In the genomic region with DNA sequence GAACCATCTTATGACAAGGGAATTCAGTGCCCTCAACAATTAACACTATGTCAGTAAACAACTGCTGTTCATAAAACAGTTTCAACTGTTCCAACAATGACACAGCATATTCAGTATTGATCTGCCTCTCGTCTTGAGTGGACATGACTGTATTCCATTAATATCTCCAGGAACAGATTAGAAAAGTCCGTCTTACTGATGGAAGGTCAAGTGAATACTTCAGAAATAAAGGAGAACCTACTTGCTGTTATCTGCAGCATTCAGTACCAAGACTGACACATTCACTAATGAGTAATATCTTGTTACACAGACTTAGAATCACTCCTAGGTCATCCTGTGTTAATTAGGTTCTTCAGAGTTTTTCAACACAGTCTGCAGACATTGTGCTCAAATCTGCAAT, we compare ENCODE assay signal across 9 cellular contexts. TPM values are rescaled to one million over a fixed set of nuclear protein-coding genes. Genes with fewer than 3 reads are reported as not detected.
DNase-seq lines count a peak whose midpoint lies in the region; ATAC-seq and TF ChIP-seq lines count a peak whose summit lies in the region.
"Had no signal": no experiment of that assay in that cellular context is flagged by ENCODE, and none has a peak within 500 bp of the region (broad histone marks: within the 10 kb centered on the region; RNA-seq: fewer than 3 reads in every experiment).

No MANE protein-coding gene starts in this region.

- no peak for TF ChIP-seq POLR2A in gastrocnemius medialis (IDR thresholded peaks at IDR 0.05)

- in situ Hi-C loops in gastrocnemius medialis (cut with MboI; ENCODE audit: low sequenced_read_pairs in 4 of 4) = no loop called here

- H3K9me3 Mint-ChIP-seq in activated CD8-positive, alpha-beta T cell treated with anti-CD3 and anti-CD28 coated beads for 36 hours = no peaks in the 10 kb centered on the region
- no peaks in the 10 kb centered on the region for H3K9me3 Mint-ChIP-seq in activated CD8-positive, alpha-beta T cell treated with anti-CD3 and anti-CD28 coated beads, Interleukin-2, amount 10 ng/mL, durations not matched to agents 7 days and 5 days (ENCODE audit: insufficient read depth)

- H3K4me3 Mint-ChIP-seq in activated CD8-positive, alpha-beta T cell treated with anti-CD3 and anti-CD28 coated beads for 36 hours = no peak overlapping the region
- H3K4me3 Mint-ChIP-seq in activated CD8-positive, alpha-beta T cell treated with anti-CD3 and anti-CD28 coated beads, Interleukin-2, amount 10 ng/mL, durations not matched to agents 7 days and 5 days = no peak overlapping the region

- H3K27me3 Mint-ChIP-seq in activated CD8-positive, alpha-beta T cell treated with anti-CD3 and anti-CD28 coated beads for 36 hours = no peaks in the 10 kb centered on the region
- H3K27me3 Mint-ChIP-seq in activated CD8-positive, alpha-beta T cell treated with anti-CD3 and anti-CD28 coated beads, Interleukin-2, amount 10 ng/mL, durations not matched to agents 7 days and 5 days (ENCODE audit: low read depth) = no peaks in the 10 kb centered on the region

- POLR2A ChIA-PET in activated CD8-positive, alpha-beta T cell treated with anti-CD3 and anti-CD28 coated beads for 36 hours (lab: Charles Lee) = interaction anchor here (1.2 kb wide), 1 partner anchor 11 kb away, joined by 6 read pairs; no protein-coding TSS in a partner anchor
- POLR2A ChIA-PET in activated CD8-positive, alpha-beta T cell treated with anti-CD3 and anti-CD28 coated beads, Interleukin-2, amount 10 ng/mL, durations not matched to agents 7 days and 5 days (lab: Charles Lee) = interaction anchor here (0.7 to 0.8 kb wide), 2 partner anchors 12 to 233 kb away, joined by 3 read pairs; a partner anchor contains a TSS

- ATAC-seq in activated CD8-positive, alpha-beta T cell treated with anti-CD3 and anti-CD28 coated beads for 36 hours = peak; percentile 61
- no peak for ATAC-seq in activated CD8-positive, alpha-beta T cell treated with anti-CD3 and anti-CD28 coated beads, Interleukin-2, amount 10 ng/mL, durations not matched to agents 7 days and 5 days
- peak; percentile 43 to 47 for ATAC-seq in gastrocnemius medialis

- peaks cover 0 to 6% of the 10 kb centered on the region in 2 donors for H3K36me3 ChIP-seq in gastrocnemius medialis

- H3K27ac Mint-ChIP-seq in activated CD8-positive, alpha-beta T cell treated with anti-CD3 and anti-CD28 coated beads for 36 hours = no peak overlapping the region
- H3K27ac Mint-ChIP-seq in activated CD8-positive, alpha-beta T cell treated with anti-CD3 and anti-CD28 coated beads, Interleukin-2, amount 10 ng/mL, durations not matched to agents 7 days and 5 days = no peak overlapping the region

- no peaks in the 10 kb centered on the region for H3K27me3 ChIP-seq in gastrocnemius medialis

- H3K4me3 ChIP-seq in epithelial cell of esophagus (ENCODE audit: low read length) (no peak overlapping the region), gastrocnemius medialis (peak overlapping the region; percentile 15 to 34 (median 26))

- peaks cover 94% of the 10 kb centered on the region in 2 donors for H3K4me1 ChIP-seq in gastrocnemius medialis

- intact Hi-C loops in activated CD8-positive, alpha-beta T cell treated with anti-CD3 and anti-CD28 coated beads for 36 hours (cut with micrococcal nuclease) = no loop called here
- intact Hi-C loops in gastrocnemius medialis (cut with DNase I; ENCODE audit: low total_unique reads) = loop anchor here (5.0 kb wide), 1 partner anchor 163 kb away; no protein-coding TSS in a partner anchor

- peaks cover 16% of the 10 kb centered on the region for H3K36me3 Mint-ChIP-seq in activated CD8-positive, alpha-beta T cell treated with anti-CD3 and anti-CD28 coated beads for 36 hours (ENCODE audit: low read depth)
- H3K36me3 Mint-ChIP-seq in activated CD8-positive, alpha-beta T cell treated with anti-CD3 and anti-CD28 coated beads, Interleukin-2, amount 10 ng/mL, durations not matched to agents 7 days and 5 days (ENCODE audit: low read depth) = peaks cover 34% of the 10 kb centered on the region

- no peak for TF ChIP-seq CTCF in activated CD8-positive, alpha-beta T cell treated with anti-CD3 and anti-CD28 coated beads for 36 hours (IDR thresholded peaks at IDR 0.05)
- TF ChIP-seq CTCF in epithelial cell of esophagus (IDR thresholded peaks at IDR 0.05; ENCODE audit: insufficient read depth, low read depth, low read length, missing control alignments) (no peak), gastrocnemius medialis (IDR thresholded peaks at IDR 0.05 in 4 of 5, conservative IDR thresholded peaks at IDR 0.05 in 1 of 5) (no peak)

- H3K27ac ChIP-seq in gastrocnemius medialis = peak overlapping the region; percentile 78 to 95 (median 85)

- DNase-seq in activated CD8-positive, alpha-beta T cell treated with anti-CD3 and anti-CD28 coated beads for 36 hours = no peak
- DNase-seq in activated CD8-positive, alpha-beta T cell treated with anti-CD3 and anti-CD28 coated beads, Interleukin-2, amount 10 ng/mL, durations not matched to agents 7 days and 5 days = no peak
- DNase-seq in NCI-H69 (lab: John Stamatoyannopoulos, UW) (peak; percentile 47), epithelial cell of esophagus (ENCODE audit: low read depth) (peak; percentile 40), gastrocnemius medialis (no peak), midbrain (lab: John Stamatoyannopoulos, UW) (no peak), activated gamma-delta T cell (lab: John Stamatoyannopoulos, UW) (no peak), anterior cingulate cortex (lab: John Stamatoyannopoulos, UW) (no peak)
- DNase-seq: activated CD4-positive, alpha-beta T cell treated with anti-CD3 and anti-CD28 coated beads, Interleukin-2, amount 50 U/mL, for 1 hour had no signal

- CTCF ChIA-PET in activated CD8-positive, alpha-beta T cell treated with anti-CD3 and anti-CD28 coated beads for 36 hours (lab: Charles Lee) = interaction anchor here (1.7 kb wide), 1 partner anchor 11 kb away, joined by 5 read pairs; no protein-coding TSS in a partner anchor
- CTCF ChIA-PET in activated CD8-positive, alpha-beta T cell treated with anti-CD3 and anti-CD28 coated beads, Interleukin-2, amount 10 ng/mL, durations not matched to agents 7 days and 5 days (lab: Charles Lee) = interaction anchor here (0.5 to 1.2 kb wide), 2 partner anchors 33 kb away, joined by 3 to 5 read pairs; no protein-coding TSS in a partner anchor

- peaks cover 46% of the 10 kb centered on the region for H3K4me1 Mint-ChIP-seq in activated CD8-positive, alpha-beta T cell treated with anti-CD3 and anti-CD28 coated beads for 36 hours (ENCODE audit: low read depth)
- H3K4me1 Mint-ChIP-seq in activated CD8-positive, alpha-beta T cell treated with anti-CD3 and anti-CD28 coated beads, Interleukin-2, amount 10 ng/mL, durations not matched to agents 7 days and 5 days (ENCODE audit: low read depth) = peaks cover 25% of the 10 kb centered on the region

- no peaks in the 10 kb centered on the region for H3K9me3 ChIP-seq in gastrocnemius medialis

RNA-seq across cellular contexts. Expression of a gene that starts 12.1 kb away (rescaled TPM):
- 10 to 100 TPM; 22.4 to 23.0 TPM for total RNA-seq in activated CD8-positive, alpha-beta T cell treated with anti-CD3 and anti-CD28 coated beads for 36 hours
- total RNA-seq in activated CD8-positive, alpha-beta T cell treated with anti-CD3 and anti-CD28 coated beads, Interleukin-2, amount 10 ng/mL, durations not matched to agents 7 days and 5 days = 10 to 100 TPM; 37.4 to 37.8 TPM
- 10 to 100 TPM; 54.3 to 92.5 (median 64.1) TPM for total RNA-seq in gastrocnemius medialis

Comparison
In these comparisons a context has a peak if more than half of its experiments do, and no peak if none do; other contexts are left out.
1. DNase-seq: peak in NCI-H69 (single experiment) and epithelial cell of esophagus (single experiment); none in activated CD8-positive, alpha-beta T cell treated with anti-CD3 and anti-CD28 coated beads for 36 hours (single experiment), activated CD8-positive, alpha-beta T cell treated with anti-CD3 and anti-CD28 coated beads, Interleukin-2, amount 10 ng/mL, durations not matched to agents 7 days and 5 days (single experiment), gastrocnemius medialis (0 of 2), midbrain (single experiment), activated gamma-delta T cell (single experiment) and anterior cingulate cortex (0 of 58).